8 cellular contexts compared by ENCODE assay signal in the genomic region with DNA sequence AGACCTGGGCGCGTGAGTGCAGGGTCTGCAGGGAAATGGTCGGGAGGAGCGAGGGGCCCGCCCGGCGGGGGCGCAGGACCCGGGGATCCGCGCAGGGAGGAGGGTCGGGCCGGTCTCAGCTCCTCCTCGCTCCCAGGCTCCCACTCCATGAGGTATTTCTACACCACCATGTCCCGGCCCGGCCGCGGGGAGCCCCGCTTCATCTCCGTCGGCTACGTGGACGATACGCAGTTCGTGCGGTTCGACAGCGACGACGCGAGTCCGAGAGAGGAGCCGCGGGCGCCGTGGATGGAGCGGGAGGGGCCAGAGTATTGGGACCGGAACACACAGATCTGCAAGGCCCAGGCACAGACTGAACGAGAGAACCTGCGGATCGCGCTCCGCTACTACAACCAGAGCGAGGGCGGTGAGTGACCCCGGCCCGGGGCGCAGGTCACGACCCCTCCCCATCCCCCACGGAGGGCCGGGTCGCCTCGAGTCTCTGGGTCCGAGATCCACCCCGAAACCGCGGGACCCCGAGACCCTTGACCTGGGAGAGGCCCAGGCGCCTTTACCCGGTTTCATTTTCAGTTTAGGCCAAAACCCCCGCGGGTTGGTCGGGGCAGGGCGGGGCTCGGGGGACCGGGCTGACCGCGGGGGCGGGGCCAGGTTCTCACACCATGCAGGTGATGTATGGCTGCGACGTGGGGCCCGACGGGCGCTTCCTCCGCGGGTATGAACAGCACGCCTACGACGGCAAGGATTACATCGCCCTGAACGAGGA. TPM values are rescaled to one million over a fixed set of nuclear protein-coding genes. Genes with fewer than 3 reads are reported as not detected.
DNase-seq lines count a peak whose midpoint lies in the region; ATAC-seq and TF ChIP-seq lines count a peak whose summit lies in the region.

No MANE protein-coding gene starts in this region.

- H3K27me3 Mint-ChIP-seq in CD8-positive, alpha-beta T cell (ENCODE audit: low read depth): no peaks in the 10 kb centered on the region

- POLR2A ChIA-PET in CD8-positive, alpha-beta T cell (lab: Charles Lee): no interaction called here

- peak overlapping the region; percentile 91 for H3K27ac ChIP-seq in CD8-positive, alpha-beta T cell (ENCODE audit: low read depth, low read length)

- peak; percentile 86 for ATAC-seq in CD8-positive, alpha-beta T cell
- ATAC-seq in GM19372 (IDR thresholded peaks at IDR 0.05; ENCODE audit: low read depth, unreplicated experiment): peak; percentile 85
- ATAC-seq in HG03571 (IDR thresholded peaks at IDR 0.05; ENCODE audit: unreplicated experiment): peak; percentile 63
- ATAC-seq in left colon: peak; percentile 85

- peak overlapping the region; percentile 88 for H3K27ac Mint-ChIP-seq in CD8-positive, alpha-beta T cell

- H3K36me3 Mint-ChIP-seq in CD8-positive, alpha-beta T cell: peaks cover 4% of the 10 kb centered on the region

- H3K4me3 ChIP-seq in CD8-positive, alpha-beta T cell (ENCODE audit: low read depth, low read length): peak overlapping the region; percentile 72

- peaks cover 2% of the 10 kb centered on the region for H3K9me3 Mint-ChIP-seq in CD8-positive, alpha-beta T cell

- intact Hi-C loops in CD8-positive, alpha-beta T cell (cut with DNase I, micrococcal nuclease): loop anchor here (1.0 to 5.0 kb wide), 3 partner anchors 39 to 179 kb away; partner anchors contain the start of genes HLA-A (in 1 of the 2) and PPP1R11 (in 1 of the 2)
- intact Hi-C loops in left colon (cut with DNase I, micrococcal nuclease): no loop called here

- H3K27me3 ChIP-seq in CD8-positive, alpha-beta T cell (ENCODE audit: insufficient read depth, low read length): no peaks in the 10 kb centered on the region

- H3K4me1 ChIP-seq in CD8-positive, alpha-beta T cell (ENCODE audit: insufficient read depth, low read length): peaks cover 10% of the 10 kb centered on the region

- H3K4me1 Mint-ChIP-seq in CD8-positive, alpha-beta T cell (ENCODE audit: low read depth): peaks cover 8% of the 10 kb centered on the region

- peak overlapping the region; percentile 85 for H3K4me3 Mint-ChIP-seq in CD8-positive, alpha-beta T cell

- no peak for TF ChIP-seq CTCF in CD8-positive, alpha-beta T cell (IDR thresholded peaks at IDR 0.05)

- peak; percentile 79 to 90 (median 84) for DNase-seq in CD8-positive, alpha-beta T cell
- DNase-seq in activated CD4-positive, alpha-beta T cell treated with anti-CD3 and anti-CD28 coated beads for 1 hour: peak; percentile 76
- DNase-seq in cerebellar cortex (ENCODE audit: low spot score) (peak; percentile 28), left colon (peak; percentile 94), NCI-H2107 treated with DMSO at 0.1 percent for 48 hours (lab: John Stamatoyannopoulos, UW; ENCODE audit: unreplicated experiment) (no peak)
- DNase-seq in stimulated activated CD4-positive, alpha-beta T cell treated with anti-CD3 and anti-CD28 coated beads, Interleukin-2, amount 100 ng/mL, for 24 hours: peak; percentile 79 to 81

- H3K36me3 ChIP-seq in CD8-positive, alpha-beta T cell (ENCODE audit: insufficient read depth, low read length): no peaks in the 10 kb centered on the region

- CTCF ChIA-PET in CD8-positive, alpha-beta T cell (lab: Charles Lee): no interaction called here

- H3K9me3 ChIP-seq in CD8-positive, alpha-beta T cell (ENCODE audit: low read length): no peaks in the 10 kb centered on the region

RNA-seq across cellular contexts. Expression of gene HLA-A, which starts 54.3 kb away (rescaled TPM):
- total RNA-seq in CD8-positive, alpha-beta T cell: 1,000 to 10,000 TPM; 2,151 to 2,183 TPM
- total RNA-seq in left colon: 1,000 to 10,000 TPM; 1,119 to 1,618 TPM

Comparison
In these comparisons a context has a peak if more than half of its experiments do, and no peak if none do; other contexts are left out.
1. intact Hi-C loops: an anchor here in CD8-positive, alpha-beta T cell (1.0 to 5.0 kb wide); none called in left colon.